Comparison of ENCODE assay signal across 12 cellular contexts in the genomic region with DNA sequence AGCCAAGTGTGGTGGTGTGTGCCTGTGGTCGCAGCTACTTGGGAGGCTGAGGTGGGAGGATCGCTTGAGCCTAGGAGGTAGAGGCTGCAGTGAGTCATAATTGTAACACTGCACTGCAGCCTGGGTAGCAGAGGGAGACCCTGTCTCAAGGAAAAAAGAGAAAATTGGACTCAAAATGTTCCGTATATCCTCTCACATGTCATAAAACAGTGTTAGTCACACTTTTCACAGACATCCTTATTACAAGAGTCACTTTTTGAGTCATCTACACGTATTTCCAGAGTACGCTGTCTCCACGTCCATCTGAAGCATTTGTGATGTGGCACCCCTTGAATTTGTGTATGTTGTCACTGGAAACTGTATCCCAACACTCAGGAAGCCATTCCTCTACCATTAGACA.
DNase-seq lines count a peak whose midpoint lies in the region; ATAC-seq, FAIRE-seq and TF ChIP-seq lines count a peak whose summit lies in the region.
"Had no signal": no experiment of that assay in that cellular context is flagged by ENCODE, and none has a peak within 500 bp of the region (broad histone marks: within the 10 kb centered on the region; RNA-seq: fewer than 3 reads in every experiment).

No MANE protein-coding gene starts in this region.

- no peaks in the 10 kb centered on the region for H3F3A ChIP-seq in PC-9 (ENCODE audit: insufficient read depth, low read depth)

- H3K4me3 ChIP-seq in AG09309 (ENCODE audit: control insufficient read depth, low read depth, low read length) (no peak overlapping the region), heart left ventricle (no peak overlapping the region), PC-9 (no peak overlapping the region)
- H3K4me3 ChIP-seq: transverse colon had no signal

- ATAC-seq in foreskin keratinocyte (peak; percentile 86), GM18868 (IDR thresholded peaks at IDR 0.05; ENCODE audit: unreplicated experiment) (no peak), heart left ventricle (no peak)

- no peak for TF ChIP-seq CTCF in AG09309 (IDR thresholded peaks at IDR 0.05; ENCODE audit: control insufficient read depth, insufficient read depth, low read depth, low read length, missing control alignments)
- no peak for TF ChIP-seq CTCF in VCaP (conservative IDR thresholded peaks at IDR 0.05)
- TF ChIP-seq CTCF in foreskin keratinocyte (conservative IDR thresholded peaks at IDR 0.05), result no peak
- no peak for TF ChIP-seq CTCF in heart left ventricle (IDR thresholded peaks at IDR 0.05)
- no peak for TF ChIP-seq CTCF in PC-9 (conservative IDR thresholded peaks at IDR 0.05)

- H3K4me1 ChIP-seq in foreskin keratinocyte (peaks cover 4% of the 10 kb centered on the region), heart left ventricle (peaks cover 0 to 21% (median 11%) of the 10 kb centered on the region in 12 donors), PC-9 (replicated peaks; ENCODE audit: insufficient read depth) (no peaks in the 10 kb centered on the region)
- H3K4me1 ChIP-seq: transverse colon had no signal

- intact Hi-C loops in heart left ventricle (cut with DNase I) (no loop called here), PC-9 (cut with micrococcal nuclease; ENCODE audit: unreplicated experiment) (no loop called here)

- FAIRE-seq in H54 (lab: Jason Lieb, UNC), result peak; percentile 23

- POLR2A ChIA-PET in PC-9 (lab: Charles Lee; ENCODE audit: unreplicated experiment), result no interaction called here

- H2AFZ ChIP-seq in PC-9, result no peak overlapping the region

- peak overlapping the region; percentile 6; the same call in 1 of the 2 replicates for H3K27ac ChIP-seq in VCaP
- H3K27ac ChIP-seq in foreskin keratinocyte, result peak overlapping the region; percentile 18
- no peak overlapping the region for H3K27ac ChIP-seq in heart left ventricle
- H3K27ac ChIP-seq in PC-9, result no peak overlapping the region
- H3K27ac ChIP-seq: transverse colon had no signal

- H3K9me2 ChIP-seq in PC-9 (ENCODE audit: insufficient read depth), result no peaks in the 10 kb centered on the region

- H3K36me3 ChIP-seq in heart left ventricle (no peaks in the 10 kb centered on the region), PC-9 (ENCODE audit: low read depth) (no peaks in the 10 kb centered on the region)
- H3K36me3 ChIP-seq: transverse colon had no signal

- H3K27me3 ChIP-seq in foreskin keratinocyte (no peaks in the 10 kb centered on the region), heart left ventricle (no peaks in the 10 kb centered on the region), PC-9 (ENCODE audit: insufficient read depth, low read depth) (no peaks in the 10 kb centered on the region)
- H3K27me3 ChIP-seq: transverse colon had no signal

- H3K4me2 ChIP-seq in PC-9, result no peak overlapping the region

- CTCF ChIA-PET in PC-9 (lab: Charles Lee), result no interaction called here

- no peaks in the 10 kb centered on the region for H4K20me1 ChIP-seq in PC-9 (ENCODE audit: insufficient read depth)

- DNase-seq in AG09309 (ENCODE audit: low read depth) (peak; percentile 86), H54 (ENCODE audit: insufficient read length, low spot score) (peak; percentile 85), foreskin keratinocyte (peak; percentile 79 to 94), NCI-H774 (lab: John Stamatoyannopoulos, UW) (no peak), heart left ventricle (no peak), PC-9 (no peak)
- DNase-seq: activated gamma-delta T cell, hypothalamus, NCI-H1930, transverse colon had no signal

- 94 to 97% (median 95%) methylated on average over 6 of the region's 6 CpGs for WGBS in heart left ventricle, 4 donors

- H3K9me3 ChIP-seq in heart left ventricle (peaks cover 0 to 11% (median 0%) of the 10 kb centered on the region in 12 donors), PC-9 (ENCODE audit: insufficient read depth, low read depth) (no peaks in the 10 kb centered on the region; the same call in 1 of the 2 replicates)
- H3K9me3 ChIP-seq: transverse colon had no signal

- peaks cover 4% of the 10 kb centered on the region; the same call in 1 of the 2 replicates for H3K79me2 ChIP-seq in PC-9 (ENCODE audit: low read depth)

- TF ChIP-seq POLR2A in H54 (IDR thresholded peaks at IDR 0.05; ENCODE audit: low read depth, low read length) (no peak), heart left ventricle (IDR thresholded peaks at IDR 0.05) (no peak)

- no TSS peak for BruUV-seq in PC-9 (replicated peaks; lab: Mats Ljungman, UMichigan)

Comparison
In these comparisons a context has a peak if more than half of its experiments do, and no peak if none do; other contexts are left out.
1. DNase-seq: peak in AG09309 (single experiment), H54 (single experiment) and foreskin keratinocyte (2 of 2); none in NCI-H774 (single experiment), heart left ventricle (0 of 5) and PC-9 (0 of 2).
2. H3K27ac ChIP-seq: peak in VCaP (single experiment) and foreskin keratinocyte (single experiment); none in heart left ventricle (0 of 12) and PC-9 (single experiment).